Comparison of ENCODE assay signal across 25 cellular contexts in genomic region chr9:113863345-113863744, GRCh38.
"Had no signal": no experiment of that assay in that cellular context is flagged by ENCODE, and none has a peak within 500 bp of the region (broad histone marks: within the 10 kb centered on the region; RNA-seq: fewer than 3 reads in every experiment).

No MANE protein-coding gene starts in this region.

- ATAC-seq: activated CD4-positive, alpha-beta T cell treated with anti-CD3 and anti-CD28 coated beads for 36 hours; activated CD8-positive, alpha-beta T cell treated with anti-CD3 and anti-CD28 coated beads for 36 hours; activated naive CD8-positive, alpha-beta T cell treated with anti-CD3 and anti-CD28 coated beads, Interleukin-2, amount 50 U/mL, for 24 hours; activated T-cell treated with anti-CD3 and anti-CD28 coated beads, Interleukin-2, amount 50 U/mL, for 4 hours; body of pancreas had no signal

- H3K27ac Mint-ChIP-seq: activated CD4-positive, alpha-beta T cell treated with anti-CD3 and anti-CD28 coated beads for 36 hours; activated CD4-positive, alpha-beta T cell treated with anti-CD3 and anti-CD28 coated beads, Interleukin-2, amount 10 ng/mL, durations not matched to agents 7 days and 5 days; activated CD8-positive, alpha-beta T cell treated with anti-CD3 and anti-CD28 coated beads for 36 hours; activated naive CD4-positive, alpha-beta T cell treated with anti-CD3 and anti-CD28 coated beads for 36 hours; activated naive CD4-positive, alpha-beta T cell treated with anti-CD3 and anti-CD28 coated beads, Interleukin-2, amount 50 U/mL, for 24 hours; activated naive CD8-positive, alpha-beta T cell treated with anti-CD3 and anti-CD28 coated beads for 36 hours; activated naive CD8-positive, alpha-beta T cell treated with anti-CD3 and anti-CD28 coated beads, Interleukin-2, amount 50 U/mL, for 24 hours; activated T-helper 2 cell treated with anti-CD3 and anti-CD28 coated beads, Interferon-gamma antibody, Interleukin-2, Interleukin-4, amounts not matched to agents 10 μg/mL and 5 μg/mL and 100 μg/mL, durations not matched to agents 14 hours and 24 hours and 36 hours had no signal

- H3K36me3 Mint-ChIP-seq: activated naive CD4-positive, alpha-beta T cell treated with anti-CD3 and anti-CD28 coated beads, Interleukin-2, amount 50 U/mL, for 24 hours; activated naive CD8-positive, alpha-beta T cell treated with anti-CD3 and anti-CD28 coated beads for 36 hours had no signal

- H3K4me1 Mint-ChIP-seq: activated CD4-positive, alpha-beta T cell treated with anti-CD3 and anti-CD28 coated beads for 36 hours; activated CD4-positive, alpha-beta T cell treated with anti-CD3 and anti-CD28 coated beads, Interleukin-2, amount 10 ng/mL, durations not matched to agents 7 days and 5 days; activated naive CD4-positive, alpha-beta T cell treated with anti-CD3 and anti-CD28 coated beads, Interleukin-2, amount 50 U/mL, for 24 hours; activated naive CD8-positive, alpha-beta T cell treated with anti-CD3 and anti-CD28 coated beads for 36 hours; activated naive CD8-positive, alpha-beta T cell treated with anti-CD3 and anti-CD28 coated beads, Interleukin-2, amount 50 U/mL, for 24 hours had no signal

- H3K9me3 Mint-ChIP-seq: activated CD8-positive, alpha-beta T cell treated with anti-CD3 and anti-CD28 coated beads for 36 hours; activated naive CD4-positive, alpha-beta T cell treated with anti-CD3 and anti-CD28 coated beads for 36 hours; activated naive CD4-positive, alpha-beta T cell treated with anti-CD3 and anti-CD28 coated beads, Interleukin-2, amount 50 U/mL, for 24 hours; activated naive CD8-positive, alpha-beta T cell treated with anti-CD3 and anti-CD28 coated beads for 36 hours; activated naive CD8-positive, alpha-beta T cell treated with anti-CD3 and anti-CD28 coated beads, Interleukin-2, amount 50 U/mL, for 24 hours; activated T-cell treated with anti-CD3 and anti-CD28 coated beads, Interleukin-2, amount 50 U/mL, for 4 hours; activated T-helper 2 cell treated with anti-CD3 and anti-CD28 coated beads, Interferon-gamma antibody, Interleukin-2, Interleukin-4, amounts not matched to agents 10 μg/mL and 5 μg/mL and 100 μg/mL, durations not matched to agents 14 hours and 24 hours and 36 hours had no signal

- DNase-seq: activated CD4-positive, alpha-beta T cell treated with anti-CD3 and anti-CD28 coated beads for 36 hours; activated CD4-positive, alpha-beta T cell treated with anti-CD3 and anti-CD28 coated beads, Interleukin-2, amount 10 ng/mL, durations not matched to agents 7 days and 5 days; activated CD4-positive, alpha-beta T cell treated with anti-CD3 and anti-CD28 coated beads, Interleukin-2, amount 50 U/mL, for 48 hours; activated CD4-positive, CD25-positive, alpha-beta regulatory T cell; activated CD4-positive, CD25-positive, alpha-beta regulatory T cell treated with anti-CD3 and anti-CD28 coated beads, Interleukin-2, amount 50 U/mL, for 72 hours; activated CD8-positive, alpha-beta memory T cell treated with anti-CD3 and anti-CD28 coated beads for 24 hours; activated CD8-positive, alpha-beta T cell treated with anti-CD3 and anti-CD28 coated beads for 36 hours; activated effector memory CD4-positive, alpha-beta T cell treated with anti-CD3 and anti-CD28 coated beads, Interleukin-2, amount 50 U/mL, for 16 hours; activated naive CD4-positive, alpha-beta T cell treated with anti-CD3 and anti-CD28 coated beads for 36 hours; activated naive CD8-positive, alpha-beta T cell treated with anti-CD3 and anti-CD28 coated beads for 36 hours; activated naive CD8-positive, alpha-beta T cell treated with anti-CD3 and anti-CD28 coated beads, Interleukin-2, amount 50 U/mL, for 24 hours; activated T-cell treated with anti-CD3 and anti-CD28 coated beads, Interleukin-2, amount 50 U/mL, for 4 hours; adrenal gland; amygdala; aorta; body of pancreas; caudate nucleus; cortex of kidney; dermis blood vessel endothelial cell; effector CD8-positive, alpha-beta T cell; foreskin fibroblast; head of caudate nucleus; T-helper 2 cell had no signal

- H3K4me3 Mint-ChIP-seq: activated CD4-positive, alpha-beta T cell treated with anti-CD3 and anti-CD28 coated beads for 36 hours; activated CD4-positive, alpha-beta T cell treated with anti-CD3 and anti-CD28 coated beads, Interleukin-2, amount 10 ng/mL, durations not matched to agents 7 days and 5 days; activated CD8-positive, alpha-beta T cell treated with anti-CD3 and anti-CD28 coated beads for 36 hours; activated naive CD4-positive, alpha-beta T cell treated with anti-CD3 and anti-CD28 coated beads for 36 hours; activated naive CD4-positive, alpha-beta T cell treated with anti-CD3 and anti-CD28 coated beads, Interleukin-2, amount 50 U/mL, for 24 hours; activated naive CD8-positive, alpha-beta T cell treated with anti-CD3 and anti-CD28 coated beads for 36 hours; activated naive CD8-positive, alpha-beta T cell treated with anti-CD3 and anti-CD28 coated beads, Interleukin-2, amount 50 U/mL, for 24 hours; activated T-cell treated with anti-CD3 and anti-CD28 coated beads, Interleukin-2, amount 50 U/mL, for 4 hours had no signal
